In the genomic region with DNA sequence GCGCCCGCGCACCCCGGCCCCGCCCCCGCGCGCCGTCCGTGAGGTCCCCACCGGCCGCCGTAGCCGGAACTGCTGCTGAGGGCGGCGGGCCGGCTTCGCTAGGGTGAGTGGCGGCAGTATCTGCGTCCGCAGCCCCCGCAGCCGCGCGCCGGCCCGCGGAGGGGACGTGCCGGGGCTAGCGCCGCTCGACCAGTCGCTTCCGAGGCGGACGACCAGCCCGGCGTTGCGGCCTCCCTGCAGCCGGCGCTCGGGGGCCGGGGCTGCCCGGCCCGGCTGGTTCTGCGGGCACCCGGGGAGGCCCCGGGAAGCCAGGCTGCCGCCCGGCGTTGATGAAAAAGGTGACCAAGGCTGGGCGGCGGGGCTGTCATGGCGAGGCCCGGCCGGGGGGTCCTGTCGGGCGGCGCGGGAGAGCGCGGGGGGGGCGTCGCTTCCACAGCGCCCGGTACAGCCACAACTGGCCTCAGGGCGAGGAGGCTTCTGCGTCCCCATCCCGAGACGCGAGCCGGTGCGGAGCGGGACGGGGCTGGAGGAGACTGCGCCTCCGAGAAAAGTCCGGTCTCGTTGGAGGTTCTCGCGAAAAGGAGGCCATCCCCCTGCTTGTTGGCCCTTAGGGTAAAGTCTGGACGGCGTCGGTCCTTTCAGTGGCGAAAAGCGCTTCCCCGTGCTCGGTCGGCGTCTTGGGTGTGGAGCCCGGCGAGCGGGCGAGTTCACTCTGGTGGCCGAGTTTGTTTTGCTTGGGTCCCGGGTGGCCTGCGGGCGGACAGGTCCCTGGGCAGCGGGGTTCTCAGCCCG, we compare ENCODE assay signal across 8 cellular contexts. TPM values are rescaled to one million over a fixed set of nuclear protein-coding genes. Genes with fewer than 3 reads are reported as not detected.
DNase-seq lines count a peak whose midpoint lies in the region; ATAC-seq and TF ChIP-seq lines count a peak whose summit lies in the region.

A gene with protein sequence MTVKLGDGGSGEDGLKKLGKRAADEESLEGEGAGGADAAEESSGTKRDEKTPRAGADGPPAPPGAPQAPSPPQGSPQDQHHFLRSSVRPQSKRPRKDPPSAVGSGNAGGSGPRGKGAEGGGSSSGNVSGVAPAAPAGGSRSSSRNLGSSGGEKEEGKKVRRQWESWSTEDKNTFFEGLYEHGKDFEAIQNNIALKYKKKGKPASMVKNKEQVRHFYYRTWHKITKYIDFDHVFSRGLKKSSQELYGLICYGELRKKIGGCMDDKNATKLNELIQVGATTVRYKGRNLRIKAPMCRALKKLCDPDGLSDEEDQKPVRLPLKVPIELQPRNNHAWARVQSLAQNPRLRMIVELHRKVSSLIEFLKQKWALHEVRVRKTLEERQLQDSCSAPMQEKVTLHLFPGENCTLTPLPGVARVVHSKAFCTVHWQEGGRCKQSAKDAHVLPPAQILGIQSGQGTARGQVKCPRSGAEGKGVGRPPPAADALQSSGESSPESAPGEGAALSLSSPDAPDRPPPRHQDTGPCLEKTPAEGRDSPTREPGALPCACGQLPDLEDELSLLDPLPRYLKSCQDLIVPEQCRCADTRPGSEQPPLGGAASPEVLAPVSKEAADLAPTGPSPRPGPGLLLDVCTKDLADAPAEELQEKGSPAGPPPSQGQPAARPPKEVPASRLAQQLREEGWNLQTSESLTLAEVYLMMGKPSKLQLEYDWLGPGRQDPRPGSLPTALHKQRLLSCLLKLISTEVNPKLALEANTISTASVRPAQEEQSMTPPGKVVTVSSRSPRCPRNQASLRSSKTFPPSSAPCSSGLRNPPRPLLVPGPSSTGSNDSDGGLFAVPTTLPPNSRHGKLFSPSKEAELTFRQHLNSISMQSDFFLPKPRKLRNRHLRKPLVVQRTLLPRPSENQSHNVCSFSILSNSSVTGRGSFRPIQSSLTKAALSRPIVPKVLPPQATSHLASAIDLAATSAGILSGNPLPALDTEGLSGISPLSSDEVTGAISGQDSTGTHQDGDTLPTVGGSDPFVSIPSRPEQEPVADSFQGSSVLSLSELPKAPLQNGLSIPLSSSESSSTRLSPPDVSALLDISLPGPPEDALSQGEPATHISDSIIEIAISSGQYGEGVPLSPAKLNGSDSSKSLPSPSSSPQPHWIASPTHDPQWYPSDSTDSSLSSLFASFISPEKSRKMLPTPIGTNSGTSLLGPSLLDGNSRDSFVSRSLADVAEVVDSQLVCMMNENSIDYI (N-terminal part only) (plus strand): TSS at position 41 of the 792 bp plus-strand sequence. CDS start 2,280 bp downstream, outside the sequence.

- H3K27ac ChIP-seq in SJCRH30 (peak within 1 kb of the TSS; percentile 55), duodenal mucosa (ENCODE audit: low read depth, low read length) (peak within 1 kb of the TSS; percentile 71), upper lobe of right lung (peak within 1 kb of the TSS; percentile 86)

- peak; percentile 37 for DNase-seq in GM03348 (ENCODE audit: low spot score)
- DNase-seq in SJCRH30, result peak in 1 of 2 experiments; percentile 16
- no peak for DNase-seq in upper lobe of right lung
- DNase-seq in NCI-H1694 treated with DMSO at 0.1 percent for 48 hours (lab: John Stamatoyannopoulos, UW), result no peak
- DNase-seq in NCI-H345 treated with DMSO at 0.1 percent for 48 hours (lab: John Stamatoyannopoulos, UW; ENCODE audit: unreplicated experiment), result no peak

- TF ChIP-seq CTCF in upper lobe of right lung (IDR thresholded peaks at IDR 0.05), result no peak

- peaks cover 6% of the 10 kb centered on the region; the same call in 1 of the 2 replicates for H3K4me1 ChIP-seq in SJCRH30
- H3K4me1 ChIP-seq in duodenal mucosa (ENCODE audit: control insufficient read depth in 1 of 2, insufficient read depth in 2 of 2, low read length in 2 of 2), result peaks cover 23 to 38% of the 10 kb centered on the region in 2 donors
- H3K4me1 ChIP-seq in mononuclear cell (ENCODE audit: insufficient read depth, low read length), result peaks cover 47% of the 10 kb centered on the region
- peaks cover 46% of the 10 kb centered on the region for H3K4me1 ChIP-seq in upper lobe of right lung

- ATAC-seq in HG02759 (IDR thresholded peaks at IDR 0.05; ENCODE audit: unreplicated experiment), result peak; percentile 1
- no peak for ATAC-seq in upper lobe of right lung

- H3K9me3 ChIP-seq in SJCRH30 (replicated peaks), result no peaks in the 10 kb centered on the region
- no peaks in the 10 kb centered on the region for H3K9me3 ChIP-seq in duodenal mucosa (ENCODE audit: control insufficient read depth in 1 of 2, low read length in 2 of 2)
- H3K9me3 ChIP-seq in mononuclear cell (ENCODE audit: low read depth, low read length), result no peaks in the 10 kb centered on the region
- no peaks in the 10 kb centered on the region for H3K9me3 ChIP-seq in upper lobe of right lung

- H3K9ac ChIP-seq in duodenal mucosa (ENCODE audit: low read depth in 1 of 2, low read length in 2 of 2), result peak within 1 kb of the TSS; percentile 56 to 71

- peaks cover 7% of the 10 kb centered on the region for H3K36me3 ChIP-seq in SJCRH30
- H3K36me3 ChIP-seq in duodenal mucosa (ENCODE audit: control insufficient read depth in 1 of 2, insufficient read depth in 2 of 2, low read length in 2 of 2), result peaks cover 6 to 10% of the 10 kb centered on the region in 2 donors
- H3K36me3 ChIP-seq in upper lobe of right lung, result peaks cover 4% of the 10 kb centered on the region

- intact Hi-C loops in upper lobe of right lung (cut with DNase I), result no loop called here

- peak within 1 kb of the TSS; percentile 87 for H3K4me3 ChIP-seq in SJCRH30
- H3K4me3 ChIP-seq in duodenal mucosa (ENCODE audit: low read depth in 1 of 2, low read length in 2 of 2), result peak within 1 kb of the TSS; percentile 74 to 83
- peak within 1 kb of the TSS; percentile 67 for H3K4me3 ChIP-seq in mononuclear cell (ENCODE audit: low read length)
- H3K4me3 ChIP-seq in upper lobe of right lung, result peak within 1 kb of the TSS; percentile 90

- H3K27me3 ChIP-seq in SJCRH30, result no peaks in the 10 kb centered on the region
- no peaks in the 10 kb centered on the region for H3K27me3 ChIP-seq in duodenal mucosa (ENCODE audit: control insufficient read depth in 1 of 2, insufficient read depth in 2 of 2, low read length in 2 of 2)
- peaks cover 12% of the 10 kb centered on the region for H3K27me3 ChIP-seq in mononuclear cell (ENCODE audit: insufficient read depth, low read length)
- H3K27me3 ChIP-seq in upper lobe of right lung, result no peaks in the 10 kb centered on the region

RNA-seq across cellular contexts. Expression of the gene that starts here (rescaled TPM):
- total RNA-seq in SJCRH30 (2014; rRNA removed; shearing (Covaris generic)), result 9.5 and 12.6 TPM in 2 replicates
- total RNA-seq in mononuclear cell (11.2 TPM), upper lobe of right lung (21.4 TPM)
